Comparison of ENCODE assay signal across 36 cellular contexts in genomic region chr2:24115057-24115456, GRCh38. TPM values are rescaled to one million over a fixed set of nuclear protein-coding genes. Genes with fewer than 3 reads are reported as not detected.
DNase-seq lines count a peak whose midpoint lies in the region; ATAC-seq, FAIRE-seq and TF ChIP-seq lines count a peak whose summit lies in the region.
"Had no signal": no experiment of that assay in that cellular context is flagged by ENCODE, and none has a peak within 500 bp of the region (broad histone marks: within the 10 kb centered on the region; RNA-seq: fewer than 3 reads in every experiment).

No MANE protein-coding gene starts in this region.

- no peak overlapping the region for H3K4me3 ChIP-seq in IMR-90 (ENCODE audit: insufficient read depth, low read depth, low read length)
- H3K4me3 ChIP-seq in K562, result no peak overlapping the region
- H3K4me3 ChIP-seq: gastrocnemius medialis, hepatocyte, left ventricle myocardium inferior, PC-9, prostate gland, sigmoid colon, testis had no signal

- H3K79me1 ChIP-seq in IMR-90 (ENCODE audit: low read depth in 1 of 2, low read length in 2 of 2), result no peaks in the 10 kb centered on the region

- H3K4me2 ChIP-seq in IMR-90 (ENCODE audit: low read depth, low read length) (no peak overlapping the region), K562 (ENCODE audit: insufficient read depth, low read length) (no peak overlapping the region)
- H3K4me2 ChIP-seq: hepatocyte, PC-9 had no signal

- no peak overlapping the region for H3K23ac ChIP-seq in IMR-90 (ENCODE audit: low read depth, low read length)

- H3K79me2 ChIP-seq in K562 (ENCODE audit: control insufficient read depth, insufficient read depth, low read length), result no peaks in the 10 kb centered on the region
- H3K79me2 ChIP-seq: hepatocyte had no signal

- no TSS peak for BruUV-seq in IMR-90 (replicated peaks; lab: Mats Ljungman, UMichigan)
- BruUV-seq in K562 (replicated peaks; lab: Mats Ljungman, UMichigan), result no TSS peak

- TF ChIP-seq CTCF in IMR-90 (conservative IDR thresholded peaks at IDR 0.05; ENCODE audit: low read depth, low read length), result no peak
- no peak for TF ChIP-seq CTCF in K562 (IDR thresholded peaks at IDR 0.05 in 2 of 3, conservative IDR thresholded peaks at IDR 0.05 in 1 of 3; ENCODE audit: insufficient read depth in 2 of 3, low read depth in 1 of 3, low read length in 3 of 3)

- dilution Hi-C loops in IMR-90 (cut with HindIII; ENCODE audit: low sequenced_read_pairs, unreplicated experiment), result no loop called here

- H2BK5ac ChIP-seq in IMR-90 (ENCODE audit: low read depth, low read length, poor library complexity, severe bottlenecking), result no peak overlapping the region

- no peak overlapping the region for H2BK120ac ChIP-seq in IMR-90 (ENCODE audit: low read depth, low read length)

- no peak overlapping the region for H3K4ac ChIP-seq in IMR-90 (ENCODE audit: low read depth, low read length)

- H3K9me1 ChIP-seq in IMR-90 (ENCODE audit: insufficient read depth, low read length) (no peaks in the 10 kb centered on the region), K562 (ENCODE audit: control insufficient read depth, insufficient read depth, low read length) (no peaks in the 10 kb centered on the region)

- H4K20me1 ChIP-seq in IMR-90 (ENCODE audit: insufficient read depth, low read length) (no peaks in the 10 kb centered on the region), K562 (replicated peaks; ENCODE audit: control insufficient read depth, insufficient read depth, low read length) (no peaks in the 10 kb centered on the region)

- H3K36me3 ChIP-seq in IMR-90 (ENCODE audit: control insufficient read depth, insufficient read depth, low read length) (no peaks in the 10 kb centered on the region; the same call in 1 of the 2 replicates), K562 (ENCODE audit: control insufficient read depth, insufficient read depth, low read length) (no peaks in the 10 kb centered on the region)
- H3K36me3 ChIP-seq: prostate gland had no signal

- H2AFZ ChIP-seq in IMR-90 (replicated peaks; ENCODE audit: low read length, poor library complexity), result peak overlapping the region; percentile 35
- no peak overlapping the region for H2AFZ ChIP-seq in K562 (ENCODE audit: low read depth, low read length)
- H2AFZ ChIP-seq: hepatocyte, PC-9 had no signal

- H2AK9ac ChIP-seq in IMR-90 (replicated peaks; ENCODE audit: low read depth, low read length, poor library complexity), result no peak overlapping the region

- H3K27ac ChIP-seq in IMR-90 (ENCODE audit: insufficient read depth, low read length) (no peak overlapping the region), K562 (ENCODE audit: extremely low read depth, low read depth, low read length) (no peak overlapping the region)
- H3K27ac ChIP-seq: gastrocnemius medialis, hepatocyte, left ventricle myocardium inferior, PC-9, prostate gland, sigmoid colon, testis had no signal

- no peak for ATAC-seq in IMR-90 (ENCODE audit: low read depth)
- ATAC-seq in K562, result no peak
- ATAC-seq: activated CD8-positive, alpha-beta memory T cell treated with anti-CD3 and anti-CD28 coated beads, Interleukin-2, amount 10 ng/mL, durations not matched to agents 7 days and 5 days; effector memory CD8-positive, alpha-beta T cell; esophagus mucosa; gastrocnemius medialis; naive thymus-derived CD4-positive, alpha-beta T cell had no signal

- H3K27me3 ChIP-seq in IMR-90 (ENCODE audit: control insufficient read depth, insufficient read depth, low read length), result no peaks in the 10 kb centered on the region
- H3K27me3 ChIP-seq in K562 (ENCODE audit: control insufficient read depth in 2 of 2, insufficient read depth in 2 of 2, low read length in 2 of 2), result no peaks in the 10 kb centered on the region
- H3K27me3 ChIP-seq: gastrocnemius medialis, hepatocyte, sigmoid colon, testis had no signal

- TF ChIP-seq RAD21 in IMR-90 (IDR thresholded peaks at IDR 0.05; ENCODE audit: low read length) (no peak), K562 (CRISPR knock-in tag; conservative IDR thresholded peaks at IDR 0.05 in 1 of 2, IDR thresholded peaks at IDR 0.05 in 1 of 2) (no peak)

- peaks cover 8% of the 10 kb centered on the region for H3K9me3 ChIP-seq in IMR-90 (ENCODE audit: control insufficient read depth, insufficient read depth, low read length)
- H3K9me3 ChIP-seq in K562 (replicated peaks; ENCODE audit: control insufficient read depth, insufficient read depth, low read depth, low read length), result 0 out of 2 replicates have a peak, but pooled peaks cover 3% of the 10 kb centered on the region
- H3K9me3 ChIP-seq: gastrocnemius medialis, prostate gland, sigmoid colon, testis had no signal

- TF ChIP-seq POLR2A in IMR-90 (IDR thresholded peaks at IDR 0.05; ENCODE audit: low read depth, low read length), result no peak
- no peak for TF ChIP-seq POLR2A in K562 (conservative IDR thresholded peaks at IDR 0.05)

- POLR2A ChIA-PET in IMR-90 (lab: Charles Lee; ENCODE audit: unreplicated experiment), result no interaction called here
- POLR2A ChIA-PET in K562 (lab: Yijun Ruan, JAX), result interaction anchor here (0.8 kb wide), 1 partner anchor 345 kb away, joined by 4 read pairs; no protein-coding TSS in a partner anchor

- DNase-seq in Caki2 (ENCODE audit: low read depth) (peak; percentile 56), IMR-90 (peak; percentile 59), K562 (ENCODE audit: extremely low read depth in 1 of 4, low spot score in 3 of 4) (no peak), kidney glomerular epithelial cell (lab: John Stamatoyannopoulos, UW) (peak; percentile 86), T1000 (lab: John Stamatoyannopoulos, UW) (no peak), iPS-NIHi7 (ENCODE audit: extremely low spot score) (no peak), NCI-H1694 (lab: John Stamatoyannopoulos, UW) (no peak), hypothalamus (lab: John Stamatoyannopoulos, UW) (no peak)
- DNase-seq: activated B cell treated with CpG ODN at 0.5 μM for 24 hours; activated CD4-positive, alpha-beta T cell treated with anti-CD3 and anti-CD28 coated beads, Interleukin-2, amount 50 U/mL, for 1 hour; activated CD8-positive, alpha-beta memory T cell treated with anti-CD3 and anti-CD28 coated beads, Interleukin-2, amount 10 ng/mL, durations not matched to agents 7 days and 5 days; activated naive CD4-positive, alpha-beta T cell; activated T-cell treated with anti-CD3 and anti-CD28 coated beads, Interleukin-2, amount 50 U/mL, for 48 hours; AML-193; CD4-positive, alpha-beta memory T cell; effector memory CD8-positive, alpha-beta T cell; gastrocnemius medialis; H9; left ventricle myocardium inferior; naive thymus-derived CD4-positive, alpha-beta T cell; NCI-H1092 treated with DMSO at 0.1 percent for 48 hours; NCI-H187 treated with DMSO at 0.1 percent for 48 hours; NCI-H2171 treated with DMSO at 0.1 percent for 48 hours; NCI-H524; NK-92 treated with Interleukin-12 subunit alpha and Interleukin-12 subunit beta, amount 100 ng/mL, for 24 hours; nucleus accumbens; SHP77 treated with DMSO at 0.1 percent for 48 hours; sigmoid colon; stimulated activated naive CD4-positive, alpha-beta T cell; testis had no signal

- H3K9ac ChIP-seq in IMR-90 (ENCODE audit: low read depth, low read length), result no peak overlapping the region
- no peak overlapping the region for H3K9ac ChIP-seq in K562 (ENCODE audit: insufficient read depth in 1 of 2, low read depth in 2 of 2, low read length in 2 of 2)

- whole genome bisulfite sequencing in IMR-90 (ENCODE audit: extremely low coverage in 2 of 2, insufficient read length in 1 of 2), 2 experiments, result no CpG with 5 or more reads among the region's 2 CpGs
- WGBS in K562 (ENCODE audit: insufficient coverage, low coverage, missing lambda C conversion rate), result 24% methylated on average over 2 of the region's 2 CpGs

- FAIRE-seq in K562 (lab: Jason Lieb, UNC), result no peak
- FAIRE-seq: colon had no signal

- H2BK20ac ChIP-seq in IMR-90 (ENCODE audit: low read depth, low read length), result no peak overlapping the region

- H3K14ac ChIP-seq in IMR-90 (replicated peaks; ENCODE audit: low read depth, low read length), result no peak overlapping the region

- H3K56ac ChIP-seq in IMR-90 (ENCODE audit: extremely low read depth, insufficient read depth, low read length), result no peak overlapping the region

- H4K8ac ChIP-seq in IMR-90 (ENCODE audit: low read depth in 2 of 2, low read length in 2 of 2), result no peak overlapping the region

- H3K4me1 ChIP-seq in IMR-90 (ENCODE audit: control insufficient read depth, insufficient read depth, low read length) (no peaks in the 10 kb centered on the region), K562 (replicated peaks in 1 of 2; ENCODE audit: control insufficient read depth in 2 of 2, insufficient read depth in 2 of 2, low read length in 2 of 2) (peaks cover 4 to 14% of the 10 kb centered on the region in 2 experiments; a peak in 3 of 5 replicates)
- H3K4me1 ChIP-seq: gastrocnemius medialis, prostate gland, sigmoid colon, testis had no signal

- no peak overlapping the region for H4K91ac ChIP-seq in IMR-90 (ENCODE audit: insufficient read depth, low read depth, low read length)

- CTCF ChIA-PET in IMR-90 (lab: Yijun Ruan, JAX), result no interaction called here
- CTCF ChIA-PET in K562 (lab: Yijun Ruan, JAX; ENCODE audit: low intra/inter-chr PET ratio), result no interaction called here

- intact Hi-C loops in IMR-90 (cut with micrococcal nuclease) (no loop called here), K562 (cut with micrococcal nuclease) (no loop called here)

- no peak for TF ChIP-seq EP300 in K562 (IDR thresholded peaks at IDR 0.05; ENCODE audit: low read length)

- no peak overlapping the region for H3K18ac ChIP-seq in IMR-90 (ENCODE audit: low read depth, low read length)

- in situ Hi-C loops in Caki2 (cut with HindIII; ENCODE audit: low pct_unique_long_range_greater_than_20kb, low sequenced_read_pairs) (no loop called here), IMR-90 (cut with MboI; ENCODE audit: low sequenced_read_pairs) (no loop called here), K562 (cut with MboI) (no loop called here)

- H2AK5ac ChIP-seq in IMR-90 (ENCODE audit: low read depth, low read length), result no peak overlapping the region

- H4K5ac ChIP-seq in IMR-90 (ENCODE audit: low read depth, low read length), result no peak overlapping the region

- no peak overlapping the region for H2BK15ac ChIP-seq in IMR-90 (ENCODE audit: low read depth, low read length)

RNA-seq across cellular contexts. Expression of gene PFN4, which starts 8.1 kb away (rescaled TPM):
- total RNA-seq in Caki2 (2014; rRNA removed; shearing (Covaris generic); ENCODE audit: low replicate concordance), result 0.57 TPM in 1 of 2 replicates, not detected in the other
- total RNA-seq in IMR-90 (2012; rRNA removed) (0.28 and 0.36 TPM in 2 replicates), K562 (2014; rRNA removed) (0.45 and 0.65 TPM in 2 replicates), K562 (2014; rRNA removed; fragmentation: Illumina TruSeq; extraction: Trizol) (0.51 and 0.73 TPM in 2 replicates), K562 (2015; rRNA removed; fragmentation: Illumina TruSeq; extraction: Trizol) (0.41 and 0.54 TPM in 2 replicates), K562 (2021) (0.16 and 0.56 TPM in 2 replicates)
- polyA plus RNA-seq in IMR-90 (2012; rRNA removed) (0.27 and 0.48 TPM in 2 replicates), K562 (2011; rRNA removed) (0.26 TPM in 1 of 2 replicates, not detected in the other), K562 (2014; fragmentation: Illumina TruSeq; extraction: Trizol) (0.31 TPM in 1 of 2 replicates, not detected in the other), K562 (2014; fragmentation: Nextera tagmentation; extraction: Ambion mirVana) (under 1 TPM; 0.07 to 0.15 TPM), K562 (2014; rRNA removed) (not detected in 2 replicates)
- polyA plus RNA-seq in IMR-90 (2012; cell fraction: cytosol; rRNA removed), result 0.17 and 0.41 TPM in 2 replicates
- polyA plus RNA-seq in IMR-90 (2012; cell fraction: nucleus; rRNA removed; ENCODE audit: low replicate concordance), result 0.23 and 0.75 TPM in 2 replicates
- total RNA-seq in K562 (2011; cell fraction: chromatin; rRNA removed; ENCODE audit: low replicate concordance), result 0.39 TPM in 1 of 2 replicates, not detected in the other
- total RNA-seq in K562 (2011; cell fraction: nucleolus; rRNA removed), result not detected in 2 replicates
- total RNA-seq in K562 (2011; cell fraction: nucleoplasm; rRNA removed), result not detected in 2 replicates
- 0.18 TPM in 1 of 2 replicates, not detected in the other for polyA plus RNA-seq in K562 (2011; cell fraction: cytosol; rRNA removed)
- 0.24 and 0.37 TPM in 2 replicates for polyA plus RNA-seq in K562 (2011; cell fraction: nucleus; rRNA removed)
- polyA plus RNA-seq in K562 (2012), result 0.42 and 0.46 TPM in 2 replicates
- polyA minus RNA-seq in K562 (2011; rRNA and poly(A)+ RNA removed), result not detected in 2 replicates
- not detected in 2 replicates for polyA minus RNA-seq in K562 (2011; cell fraction: cytosol; rRNA and poly(A)+ RNA removed)
- 1.00 and 1.6 TPM in 2 replicates for polyA minus RNA-seq in K562 (2011; cell fraction: nucleus; rRNA and poly(A)+ RNA removed)
- total RNA-seq: activated CD8-positive, alpha-beta memory T cell treated with anti-CD3 and anti-CD28 coated beads, Interleukin-2, amount 10 ng/mL, durations not matched to agents 7 days and 5 days; CD4-positive, alpha-beta memory T cell; gastrocnemius medialis; H9; naive thymus-derived CD4-positive, alpha-beta T cell had no signal
- polyA plus RNA-seq: CD4-positive, alpha-beta memory T cell; naive thymus-derived CD4-positive, alpha-beta T cell had no signal

RNA-seq across cellular contexts. Expression of gene FAM228B, which starts 8.2 kb away (rescaled TPM):
- 12.1 and 15.0 TPM in 2 replicates for total RNA-seq in Caki2 (2014; rRNA removed; shearing (Covaris generic); ENCODE audit: low replicate concordance)
- total RNA-seq in IMR-90 (2012; rRNA removed), result 2.0 and 2.2 TPM in 2 replicates
- 2.3 and 2.9 TPM in 2 replicates for polyA plus RNA-seq in IMR-90 (2012; rRNA removed)
- 0.46 and 1.00 TPM in 2 replicates for polyA plus RNA-seq in IMR-90 (2012; cell fraction: cytosol; rRNA removed)
- polyA plus RNA-seq in IMR-90 (2012; cell fraction: nucleus; rRNA removed; ENCODE audit: low replicate concordance), result 2.9 and 9.5 TPM in 2 replicates
- 5.1 and 10.9 TPM in 2 replicates for total RNA-seq in K562 (2011; cell fraction: chromatin; rRNA removed; ENCODE audit: low replicate concordance)
- 6.2 and 9.7 TPM in 2 replicates for total RNA-seq in K562 (2011; cell fraction: nucleolus; rRNA removed)
- 6.1 and 7.9 TPM in 2 replicates for total RNA-seq in K562 (2011; cell fraction: nucleoplasm; rRNA removed)
- total RNA-seq in K562 (2014; rRNA removed), result 1.9 and 2.0 TPM in 2 replicates
- 2.7 and 3.7 TPM in 2 replicates for total RNA-seq in K562 (2014; rRNA removed; fragmentation: Illumina TruSeq; extraction: Trizol)
- 3.6 and 3.7 TPM in 2 replicates for total RNA-seq in K562 (2015; rRNA removed; fragmentation: Illumina TruSeq; extraction: Trizol)
- 1.9 and 2.1 TPM in 2 replicates for total RNA-seq in K562 (2021)
- 3.5 and 4.1 TPM in 2 replicates for polyA plus RNA-seq in K562 (2011; rRNA removed)
- polyA plus RNA-seq in K562 (2011; cell fraction: cytosol; rRNA removed), result 0.78 and 0.97 TPM in 2 replicates
- 3.2 and 6.5 TPM in 2 replicates for polyA plus RNA-seq in K562 (2011; cell fraction: nucleus; rRNA removed)
- polyA plus RNA-seq in K562 (2012), result 3.2 and 12.5 TPM in 2 replicates
- 2.0 and 2.6 TPM in 2 replicates for polyA plus RNA-seq in K562 (2014; fragmentation: Illumina TruSeq; extraction: Trizol)
- polyA plus RNA-seq in K562 (2014; fragmentation: Nextera tagmentation; extraction: Ambion mirVana), result 1 to 10 TPM; 1.1 to 1.3 TPM
- polyA plus RNA-seq in K562 (2014; rRNA removed), result 1.4 and 3.0 TPM in 2 replicates
- 3.6 and 7.8 TPM in 2 replicates for polyA minus RNA-seq in K562 (2011; rRNA and poly(A)+ RNA removed)
- polyA minus RNA-seq in K562 (2011; cell fraction: cytosol; rRNA and poly(A)+ RNA removed), result 0.82 and 1.7 TPM in 2 replicates
- polyA minus RNA-seq in K562 (2011; cell fraction: nucleus; rRNA and poly(A)+ RNA removed), result 5.7 and 10.3 TPM in 2 replicates

RNA-seq across cellular contexts. Expression of gene TP53I3, which starts 30.4 kb away (rescaled TPM):
- total RNA-seq in Caki2 (2014; rRNA removed; shearing (Covaris generic); ENCODE audit: low replicate concordance), result 168 and 185 TPM in 2 replicates
- total RNA-seq in IMR-90 (2012; rRNA removed), result 25.5 and 26.9 TPM in 2 replicates
- 41.8 and 42.2 TPM in 2 replicates for polyA plus RNA-seq in IMR-90 (2012; rRNA removed)
- 19.4 and 32.9 TPM in 2 replicates for polyA plus RNA-seq in IMR-90 (2012; cell fraction: cytosol; rRNA removed)
- 88.1 and 140 TPM in 2 replicates for polyA plus RNA-seq in IMR-90 (2012; cell fraction: nucleus; rRNA removed; ENCODE audit: low replicate concordance)
- total RNA-seq in K562 (2011; cell fraction: chromatin; rRNA removed; ENCODE audit: low replicate concordance), result 4.6 and 9.4 TPM in 2 replicates
- 10.1 and 11.7 TPM in 2 replicates for total RNA-seq in K562 (2011; cell fraction: nucleolus; rRNA removed)
- total RNA-seq in K562 (2011; cell fraction: nucleoplasm; rRNA removed), result 1.7 and 5.0 TPM in 2 replicates
- total RNA-seq in K562 (2014; rRNA removed), result 7.8 and 8.1 TPM in 2 replicates
- 3.3 and 3.9 TPM in 2 replicates for total RNA-seq in K562 (2014; rRNA removed; fragmentation: Illumina TruSeq; extraction: Trizol)
- total RNA-seq in K562 (2015; rRNA removed; fragmentation: Illumina TruSeq; extraction: Trizol), result 5.6 and 6.1 TPM in 2 replicates
- total RNA-seq in K562 (2021), result 6.1 and 8.2 TPM in 2 replicates
- 4.2 and 4.6 TPM in 2 replicates for polyA plus RNA-seq in K562 (2011; rRNA removed)
- polyA plus RNA-seq in K562 (2011; cell fraction: cytosol; rRNA removed), result 4.6 and 6.8 TPM in 2 replicates
- polyA plus RNA-seq in K562 (2011; cell fraction: nucleus; rRNA removed), result 6.4 and 8.1 TPM in 2 replicates
- polyA plus RNA-seq in K562 (2012), result 6.5 and 13.8 TPM in 2 replicates
- 4.8 and 5.7 TPM in 2 replicates for polyA plus RNA-seq in K562 (2014; fragmentation: Illumina TruSeq; extraction: Trizol)
- 1 to 10 TPM in 1 of 2 experiments, under 1 TPM in 1; 0.65 to 1.3 TPM for polyA plus RNA-seq in K562 (2014; fragmentation: Nextera tagmentation; extraction: Ambion mirVana)
- 9.5 and 10.3 TPM in 2 replicates for polyA plus RNA-seq in K562 (2014; rRNA removed)
- 1.3 and 1.8 TPM in 2 replicates for polyA minus RNA-seq in K562 (2011; rRNA and poly(A)+ RNA removed)
- 1.1 and 2.1 TPM in 2 replicates for polyA minus RNA-seq in K562 (2011; cell fraction: cytosol; rRNA and poly(A)+ RNA removed)
- polyA minus RNA-seq in K562 (2011; cell fraction: nucleus; rRNA and poly(A)+ RNA removed), result 3.4 and 5.4 TPM in 2 replicates

RNA-seq across cellular contexts. Expression of gene SF3B6, which starts 38.9 kb away (rescaled TPM):
- total RNA-seq in Caki2 (2014; rRNA removed; shearing (Covaris generic); ENCODE audit: low replicate concordance), result 239 and 275 TPM in 2 replicates
- total RNA-seq in IMR-90 (2012; rRNA removed) (143 and 224 TPM in 2 replicates), K562 (2014; rRNA removed) (170 and 188 TPM in 2 replicates), K562 (2014; rRNA removed; fragmentation: Illumina TruSeq; extraction: Trizol) (290 and 295 TPM in 2 replicates), K562 (2015; rRNA removed; fragmentation: Illumina TruSeq; extraction: Trizol) (257 and 279 TPM in 2 replicates), K562 (2021) (146 and 167 TPM in 2 replicates)
- polyA plus RNA-seq in IMR-90 (2012; rRNA removed) (166 and 191 TPM in 2 replicates), K562 (2011; rRNA removed) (341 and 473 TPM in 2 replicates), K562 (2014; fragmentation: Illumina TruSeq; extraction: Trizol) (255 and 293 TPM in 2 replicates), K562 (2014; fragmentation: Nextera tagmentation; extraction: Ambion mirVana) (100 to 1,000 TPM; 535 to 591 TPM), K562 (2014; rRNA removed) (378 and 407 TPM in 2 replicates)
- 58.0 and 130 TPM in 2 replicates for polyA plus RNA-seq in IMR-90 (2012; cell fraction: cytosol; rRNA removed)
- polyA plus RNA-seq in IMR-90 (2012; cell fraction: nucleus; rRNA removed; ENCODE audit: low replicate concordance), result 14.1 and 76.2 TPM in 2 replicates
- 28.6 and 46.5 TPM in 2 replicates for total RNA-seq in K562 (2011; cell fraction: chromatin; rRNA removed; ENCODE audit: low replicate concordance)
- total RNA-seq in K562 (2011; cell fraction: nucleolus; rRNA removed), result 30.5 and 30.9 TPM in 2 replicates
- total RNA-seq in K562 (2011; cell fraction: nucleoplasm; rRNA removed), result 44.7 and 47.3 TPM in 2 replicates
- 135 and 247 TPM in 2 replicates for polyA plus RNA-seq in K562 (2011; cell fraction: cytosol; rRNA removed)
- 53.9 and 109 TPM in 2 replicates for polyA plus RNA-seq in K562 (2011; cell fraction: nucleus; rRNA removed)
- 183 and 224 TPM in 2 replicates for polyA plus RNA-seq in K562 (2012)
- polyA minus RNA-seq in K562 (2011; rRNA and poly(A)+ RNA removed), result 126 and 127 TPM in 2 replicates
- polyA minus RNA-seq in K562 (2011; cell fraction: cytosol; rRNA and poly(A)+ RNA removed), result 48.7 and 49.1 TPM in 2 replicates
- 17.1 and 27.1 TPM in 2 replicates for polyA minus RNA-seq in K562 (2011; cell fraction: nucleus; rRNA and poly(A)+ RNA removed)

RNA-seq across cellular contexts. Expression of gene FAM228A, which starts 59.8 kb away (rescaled TPM):
- total RNA-seq in Caki2 (2014; rRNA removed; shearing (Covaris generic); ENCODE audit: low replicate concordance), result 1.5 TPM in 1 of 2 replicates, not detected in the other
- total RNA-seq in IMR-90 (2012; rRNA removed) (not detected in 2 replicates), K562 (2014; rRNA removed) (not detected in 2 replicates), K562 (2014; rRNA removed; fragmentation: Illumina TruSeq; extraction: Trizol) (not detected in 2 replicates), K562 (2015; rRNA removed; fragmentation: Illumina TruSeq; extraction: Trizol) (not detected in 2 replicates), K562 (2021) (not detected in 2 replicates)
- polyA plus RNA-seq in IMR-90 (2012; rRNA removed) (0.07 TPM in 1 of 2 replicates, not detected in the other), K562 (2011; rRNA removed) (not detected in 2 replicates), K562 (2014; fragmentation: Illumina TruSeq; extraction: Trizol) (not detected in 2 replicates), K562 (2014; fragmentation: Nextera tagmentation; extraction: Ambion mirVana) (not detected), K562 (2014; rRNA removed) (not detected in 2 replicates)
- 0.02 and 0.03 TPM in 2 replicates for polyA plus RNA-seq in IMR-90 (2012; cell fraction: cytosol; rRNA removed)
- polyA plus RNA-seq in IMR-90 (2012; cell fraction: nucleus; rRNA removed; ENCODE audit: low replicate concordance), result 0.05 and 0.07 TPM in 2 replicates
- not detected in 2 replicates for total RNA-seq in K562 (2011; cell fraction: chromatin; rRNA removed; ENCODE audit: low replicate concordance)
- not detected in 2 replicates for total RNA-seq in K562 (2011; cell fraction: nucleolus; rRNA removed)
- total RNA-seq in K562 (2011; cell fraction: nucleoplasm; rRNA removed), result 0.31 TPM in 1 of 2 replicates, not detected in the other
- not detected in 2 replicates for polyA plus RNA-seq in K562 (2011; cell fraction: cytosol; rRNA removed)
- not detected in 2 replicates for polyA plus RNA-seq in K562 (2011; cell fraction: nucleus; rRNA removed)
- 0.07 TPM in 1 of 2 replicates, not detected in the other for polyA plus RNA-seq in K562 (2012)
- polyA minus RNA-seq in K562 (2011; rRNA and poly(A)+ RNA removed), result not detected in 2 replicates
- not detected in 2 replicates for polyA minus RNA-seq in K562 (2011; cell fraction: cytosol; rRNA and poly(A)+ RNA removed)
- polyA minus RNA-seq in K562 (2011; cell fraction: nucleus; rRNA and poly(A)+ RNA removed), result not detected in 2 replicates
- total RNA-seq: A172; activated B cell treated with CpG ODN at 0.5 μM for 24 hours; activated CD8-positive, alpha-beta memory T cell treated with anti-CD3 and anti-CD28 coated beads, Interleukin-2, amount 10 ng/mL, durations not matched to agents 7 days and 5 days; esophagus mucosa; H9; PC-9 had no signal
- polyA plus RNA-seq: hepatocyte; naive thymus-derived CD4-positive, alpha-beta T cell had no signal

Comparison
In these comparisons a context has a peak if more than half of its experiments do, and no peak if none do; other contexts are left out.
1. DNase-seq: peak in Caki2 (single experiment), IMR-90 (single experiment) and kidney glomerular epithelial cell (single experiment); none in K562 (0 of 4), T1000 (single experiment), iPS-NIHi7 (single experiment), NCI-H1694 (single experiment) and hypothalamus (0 of 51).